Comparison of ENCODE assay signal across 1 cellular context in the genomic region with DNA sequence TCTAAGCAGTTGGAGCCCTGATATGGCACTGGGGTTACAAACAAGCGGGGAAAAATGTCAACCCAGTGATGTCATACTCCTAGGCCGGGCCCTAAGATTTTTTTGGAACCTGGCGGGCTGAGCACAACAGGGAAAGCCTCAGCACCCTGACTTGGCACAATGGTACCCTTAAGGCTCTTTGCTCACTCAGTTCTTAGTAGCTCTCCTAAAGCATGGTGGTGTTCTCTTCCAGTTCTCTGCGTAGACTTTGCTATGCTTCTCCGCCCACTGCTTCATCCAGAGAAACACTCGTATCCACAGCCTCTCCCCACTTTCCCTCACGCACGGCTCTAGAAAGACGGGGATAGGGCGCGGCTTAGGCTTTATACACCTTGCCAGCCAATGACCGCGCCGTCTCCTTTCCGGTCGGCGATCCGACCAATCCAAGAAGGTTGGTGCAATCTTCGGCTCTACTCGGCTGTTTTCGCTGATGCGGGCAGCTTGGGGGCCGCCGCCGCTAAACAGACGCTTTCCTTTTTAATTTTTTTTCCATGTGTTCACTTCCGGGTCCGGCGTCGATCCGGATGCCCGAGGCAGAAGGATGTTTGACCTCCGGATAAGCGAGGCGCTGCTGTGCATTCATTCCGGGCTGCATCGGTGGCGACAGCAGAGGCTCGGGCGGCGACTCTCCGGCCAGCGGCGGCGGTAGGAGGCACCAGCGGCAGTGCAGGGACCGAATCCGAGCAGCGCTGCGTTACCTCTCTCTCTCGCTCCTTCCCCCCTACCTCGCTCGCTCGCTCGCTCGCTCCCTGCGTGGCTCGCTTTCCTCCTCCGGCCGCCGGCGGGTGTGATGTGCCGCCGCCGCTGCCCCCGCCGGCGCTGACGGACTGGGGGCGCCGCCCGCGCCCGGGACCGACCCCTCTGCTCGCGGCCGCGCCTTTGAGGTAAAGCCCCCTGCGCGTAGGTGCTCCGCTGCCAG.
TF ChIP-seq lines count a peak whose summit lies in the region.

CSNK1G3 (plus strand) TSS at position 530 of the 958 bp plus-strand sequence. CDS start 33,487 bp downstream, outside the sequence.

TF ChIP-seq in liver, 16 proteins besides CTCF, POLR2A, EP300 and RAD21 (continued from another document):
- peak; percentile 65 for TF ChIP-seq ZBTB33 (IDR thresholded peaks at IDR 0.05)
- TF ChIP-seq, protein P1, sequence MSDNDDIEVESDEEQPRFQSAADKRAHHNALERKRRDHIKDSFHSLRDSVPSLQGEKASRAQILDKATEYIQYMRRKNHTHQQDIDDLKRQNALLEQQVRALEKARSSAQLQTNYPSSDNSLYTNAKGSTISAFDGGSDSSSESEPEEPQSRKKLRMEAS (IDR thresholded peaks at IDR 0.05) = peak; percentile 66
- peak in 1 of 2 donors; percentile 72 for TF ChIP-seq JUND (IDR thresholded peaks at IDR 0.05)
- TF ChIP-seq TAF1 (conservative IDR thresholded peaks at IDR 0.05) = peak; percentile 98
- TF ChIP-seq, protein P2, sequence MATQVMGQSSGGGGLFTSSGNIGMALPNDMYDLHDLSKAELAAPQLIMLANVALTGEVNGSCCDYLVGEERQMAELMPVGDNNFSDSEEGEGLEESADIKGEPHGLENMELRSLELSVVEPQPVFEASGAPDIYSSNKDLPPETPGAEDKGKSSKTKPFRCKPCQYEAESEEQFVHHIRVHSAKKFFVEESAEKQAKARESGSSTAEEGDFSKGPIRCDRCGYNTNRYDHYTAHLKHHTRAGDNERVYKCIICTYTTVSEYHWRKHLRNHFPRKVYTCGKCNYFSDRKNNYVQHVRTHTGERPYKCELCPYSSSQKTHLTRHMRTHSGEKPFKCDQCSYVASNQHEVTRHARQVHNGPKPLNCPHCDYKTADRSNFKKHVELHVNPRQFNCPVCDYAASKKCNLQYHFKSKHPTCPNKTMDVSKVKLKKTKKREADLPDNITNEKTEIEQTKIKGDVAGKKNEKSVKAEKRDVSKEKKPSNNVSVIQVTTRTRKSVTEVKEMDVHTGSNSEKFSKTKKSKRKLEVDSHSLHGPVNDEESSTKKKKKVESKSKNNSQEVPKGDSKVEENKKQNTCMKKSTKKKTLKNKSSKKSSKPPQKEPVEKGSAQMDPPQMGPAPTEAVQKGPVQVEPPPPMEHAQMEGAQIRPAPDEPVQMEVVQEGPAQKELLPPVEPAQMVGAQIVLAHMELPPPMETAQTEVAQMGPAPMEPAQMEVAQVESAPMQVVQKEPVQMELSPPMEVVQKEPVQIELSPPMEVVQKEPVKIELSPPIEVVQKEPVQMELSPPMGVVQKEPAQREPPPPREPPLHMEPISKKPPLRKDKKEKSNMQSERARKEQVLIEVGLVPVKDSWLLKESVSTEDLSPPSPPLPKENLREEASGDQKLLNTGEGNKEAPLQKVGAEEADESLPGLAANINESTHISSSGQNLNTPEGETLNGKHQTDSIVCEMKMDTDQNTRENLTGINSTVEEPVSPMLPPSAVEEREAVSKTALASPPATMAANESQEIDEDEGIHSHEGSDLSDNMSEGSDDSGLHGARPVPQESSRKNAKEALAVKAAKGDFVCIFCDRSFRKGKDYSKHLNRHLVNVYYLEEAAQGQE (IDR thresholded peaks at IDR 0.05) = peak; percentile 95
- TF ChIP-seq YY1 (IDR thresholded peaks at IDR 0.05) = peak; percentile 67
- TF ChIP-seq SP1 (IDR thresholded peaks at IDR 0.05) = peak; percentile 90
- peak; percentile 35 for TF ChIP-seq FOXA1 (IDR thresholded peaks at IDR 0.05)
- peak; percentile 35 for TF ChIP-seq HNF4G (IDR thresholded peaks at IDR 0.05)
- peak; percentile 86 to 96 for TF ChIP-seq GABPA (IDR thresholded peaks at IDR 0.05 in 1 of 2, conservative IDR thresholded peaks at IDR 0.05 in 1 of 2)
TF ChIP-seq in liver: peak in this region for 16.
